Comparison of ENCODE assay signal across 22 cellular contexts in the genomic region with DNA sequence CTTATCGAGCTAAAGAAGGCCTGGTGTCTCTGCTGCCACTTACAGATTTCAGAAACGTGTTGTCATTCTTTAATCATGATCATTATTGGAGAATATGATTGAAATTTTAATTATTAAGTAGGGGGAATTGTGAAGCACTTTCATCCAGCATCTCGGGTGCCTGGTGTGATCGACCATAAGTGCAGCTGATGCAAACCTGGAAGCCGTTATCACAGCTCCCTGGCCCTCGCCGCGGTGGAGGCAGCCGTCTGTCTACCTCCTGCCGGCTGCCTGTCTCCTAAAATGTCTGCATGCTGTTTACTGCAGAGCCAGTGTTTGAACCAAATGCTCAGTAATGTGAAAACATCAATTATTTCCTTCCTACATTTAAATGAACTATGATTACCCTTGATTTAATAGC.
"Had no signal": no experiment of that assay in that cellular context is flagged by ENCODE, and none has a peak within 500 bp of the region (broad histone marks: within the 10 kb centered on the region; RNA-seq: fewer than 3 reads in every experiment).

No MANE protein-coding gene starts in this region.

- H3K9me3 Mint-ChIP-seq: stimulated activated naive B cell treated with anti-CD40 and anti-IgM and Interleukin-4, amounts not matched to agents 10 μg/mL and 1 μg/mL and 100 μg/mL, for 72 hours; T-helper 2 cell treated with Interferon-gamma antibody and Interleukin-4, amounts not matched to agents 5 μg/mL and 100 μg/mL, for 36 hours had no signal

- H3K36me3 ChIP-seq: adrenal gland, gastroesophageal sphincter, heart right ventricle, neural progenitor cell, sigmoid colon, uterus, WERI-Rb-1 had no signal

- DNase-seq: activated CD4-positive, alpha-beta T cell treated with anti-CD3 and anti-CD28 coated beads, Interleukin-2, amount 50 U/mL, for 1 hour; activated CD4-positive, CD25-positive, alpha-beta regulatory T cell treated with anti-CD3 and anti-CD28 coated beads, Interleukin-2, amount 50 U/mL, for 72 hours; activated CD8-positive, alpha-beta T cell treated with anti-CD3 and anti-CD28 coated beads, Interleukin-2, amount 10 ng/mL, durations not matched to agents 7 days and 5 days; activated gamma-delta T cell treated with Interleukin-2 at 50 U/mL for 16 hours; adrenal gland; cortex of kidney; heart right ventricle; kidney; sigmoid colon; stimulated activated CD4-positive, alpha-beta T cell treated with anti-CD3 and anti-CD28 coated beads, Interleukin-2, amount 100 ng/mL, for 48 hours; stimulated activated CD8-positive, alpha-beta memory T cell treated with anti-CD3 and anti-CD28 coated beads, Interleukin-4, amount 100 ng/mL, for 48 hours; stimulated activated naive B cell treated with anti-CD40 and anti-IgM and Interleukin-4, amounts not matched to agents 10 μg/mL and 1 μg/mL and 100 μg/mL, for 72 hours; testis; trophoblast cell; uterus; WERI-Rb-1 had no signal

- H3K27me3 ChIP-seq: adrenal gland, gastroesophageal sphincter, heart right ventricle, neural progenitor cell, sigmoid colon, testis, uterus had no signal

- H3K4me3 Mint-ChIP-seq: activated CD8-positive, alpha-beta T cell treated with anti-CD3 and anti-CD28 coated beads, Interleukin-2, amount 10 ng/mL, durations not matched to agents 7 days and 5 days; activated naive CD8-positive, alpha-beta T cell; neural progenitor cell; stimulated activated naive B cell treated with anti-CD40 and anti-IgM and Interleukin-4, amounts not matched to agents 10 μg/mL and 1 μg/mL and 100 μg/mL, for 72 hours; T-helper 2 cell treated with Interferon-gamma antibody and Interleukin-4, amounts not matched to agents 5 μg/mL and 100 μg/mL, for 36 hours had no signal

- H3K9me3 ChIP-seq: adrenal gland, gastroesophageal sphincter, heart right ventricle, sigmoid colon, testis, uterus had no signal

- H3K27ac ChIP-seq: adrenal gland, epithelial cell of prostate, gastroesophageal sphincter, heart right ventricle, neural progenitor cell, sigmoid colon, testis, WERI-Rb-1 had no signal

- H3K36me3 Mint-ChIP-seq: stimulated activated naive B cell treated with anti-CD40 and anti-IgM and Interleukin-4, amounts not matched to agents 10 μg/mL and 1 μg/mL and 100 μg/mL, for 72 hours had no signal

- H3K4me3 ChIP-seq: adrenal gland, gastroesophageal sphincter, heart right ventricle, lung, neural progenitor cell, sigmoid colon, testis, uterus had no signal

- H2AFZ ChIP-seq: neural progenitor cell had no signal

- H3K9ac ChIP-seq: neural progenitor cell had no signal

- H3K4me2 ChIP-seq: neural progenitor cell had no signal

- H3K27ac Mint-ChIP-seq: activated naive CD8-positive, alpha-beta T cell; neural progenitor cell; stimulated activated naive B cell treated with anti-CD40 and anti-IgM and Interleukin-4, amounts not matched to agents 10 μg/mL and 1 μg/mL and 100 μg/mL, for 72 hours; T-helper 2 cell treated with Interferon-gamma antibody and Interleukin-4, amounts not matched to agents 5 μg/mL and 100 μg/mL, for 36 hours had no signal

- H3K27me3 Mint-ChIP-seq: stimulated activated naive B cell treated with anti-CD40 and anti-IgM and Interleukin-4, amounts not matched to agents 10 μg/mL and 1 μg/mL and 100 μg/mL, for 72 hours had no signal

- H3K4me1 Mint-ChIP-seq: stimulated activated naive B cell treated with anti-CD40 and anti-IgM and Interleukin-4, amounts not matched to agents 10 μg/mL and 1 μg/mL and 100 μg/mL, for 72 hours had no signal

- ATAC-seq: gastroesophageal sphincter; heart right ventricle; stimulated activated naive B cell treated with anti-CD40 and anti-IgM and Interleukin-4, amounts not matched to agents 10 μg/mL and 1 μg/mL and 100 μg/mL, for 72 hours had no signal
